In genomic region chr9:10869687-10870086, GRCh38 we compare ENCODE assay signal across 35 cellular contexts.
DNase-seq lines count a peak whose midpoint lies in the region; ATAC-seq and TF ChIP-seq lines count a peak whose summit lies in the region.
"Had no signal": no experiment of that assay in that cellular context is flagged by ENCODE, and none has a peak within 500 bp of the region (broad histone marks: within the 10 kb centered on the region; RNA-seq: fewer than 3 reads in every experiment).

No MANE protein-coding gene starts in this region.

- no peaks in the 10 kb centered on the region for H3F3A ChIP-seq in SK-N-SH (replicated peaks; ENCODE audit: insufficient read depth)
- no peaks in the 10 kb centered on the region for H3F3A ChIP-seq in GM23338 (replicated peaks; ENCODE audit: low read depth)
- H3F3A ChIP-seq in neural cell (ENCODE audit: insufficient read depth, low read length, poor library complexity, severe bottlenecking) = no peaks in the 10 kb centered on the region

- H3K79me2 ChIP-seq in SK-N-SH (ENCODE audit: insufficient read depth) = no peaks in the 10 kb centered on the region
- no peaks in the 10 kb centered on the region for H3K79me2 ChIP-seq in GM23338 (replicated peaks; ENCODE audit: insufficient read depth)
- no peaks in the 10 kb centered on the region for H3K79me2 ChIP-seq in neural cell (replicated peaks; ENCODE audit: insufficient read depth, low read length)

- H3K9ac ChIP-seq in SK-N-SH (no peak overlapping the region), neural cell (ENCODE audit: low read length) (no peak overlapping the region)
- H3K9ac ChIP-seq: BLaER1; BLaER1 treated with 17β-estradiol and CSF1 and Interleukin-3, amounts not matched to agents 10 nM and 100 nM had no signal

- intact Hi-C loops in upper lobe of right lung (cut with DNase I) = no loop called here

- 0 out of 2 replicates have a peak overlapping the region, but pooled peaks have one; percentile 11 for H2AFZ ChIP-seq in SK-N-SH (ENCODE audit: low read depth)
- no peak overlapping the region for H2AFZ ChIP-seq in GM23338
- H2AFZ ChIP-seq in neural cell (ENCODE audit: low read depth, low read length) = no peak overlapping the region

- H3K4me1 ChIP-seq in SK-N-SH (ENCODE audit: control insufficient read depth in 1 of 2, insufficient read depth in 2 of 2, low read depth in 1 of 2, low read length in 1 of 2) (no peaks in the 10 kb centered on the region), GM23338 (ENCODE audit: insufficient read depth) (peaks cover 4% of the 10 kb centered on the region; the same call in 1 of the 2 replicates), upper lobe of right lung (no peaks in the 10 kb centered on the region)
- H3K4me1 ChIP-seq: A549, BE2C, BLaER1, Caco-2 had no signal

- TF ChIP-seq RAD21 in SK-N-SH (IDR thresholded peaks at IDR 0.05; ENCODE audit: low read length) = no peak
- no peak for TF ChIP-seq RAD21 in neural cell (conservative IDR thresholded peaks at IDR 0.05)

- no peaks in the 10 kb centered on the region for H3K36me3 ChIP-seq in SK-N-SH (replicated peaks in 1 of 2; ENCODE audit: control insufficient read depth in 1 of 2, insufficient read depth in 2 of 2, low read length in 1 of 2)
- no peaks in the 10 kb centered on the region for H3K36me3 ChIP-seq in GM23338 (ENCODE audit: insufficient read depth)
- no peaks in the 10 kb centered on the region for H3K36me3 ChIP-seq in neural cell (ENCODE audit: insufficient read depth, low read length)
- no peaks in the 10 kb centered on the region for H3K36me3 ChIP-seq in upper lobe of right lung
- H3K36me3 ChIP-seq: BE2C; BLaER1; BLaER1 treated with 17β-estradiol and CSF1 and Interleukin-3, amounts not matched to agents 10 nM and 100 nM had no signal

- H3K27me3 ChIP-seq in SK-N-SH (ENCODE audit: insufficient read depth) (no peaks in the 10 kb centered on the region), GM23338 (ENCODE audit: insufficient read depth) (no peaks in the 10 kb centered on the region), neural cell (ENCODE audit: insufficient read depth, low read depth, low read length) (no peaks in the 10 kb centered on the region), upper lobe of right lung (no peaks in the 10 kb centered on the region)
- H3K27me3 ChIP-seq: BE2C; BLaER1; BLaER1 treated with 17β-estradiol and CSF1 and Interleukin-3, amounts not matched to agents 10 nM and 100 nM had no signal

- CTCF ChIA-PET in SK-N-SH (lab: Yijun Ruan, JAX) = no interaction called here

- H3K4me1 Mint-ChIP-seq in GM23338 = peaks cover 5% of the 10 kb centered on the region
- H3K4me1 Mint-ChIP-seq: B cell; CD4-positive, alpha-beta memory T cell; CD4-positive, CD25-positive, alpha-beta regulatory T cell; CD8-positive, alpha-beta memory T cell had no signal

- no peak for TF ChIP-seq CTCF in SK-N-SH (IDR thresholded peaks at IDR 0.05)
- no peak for TF ChIP-seq CTCF in GM23338 (conservative IDR thresholded peaks at IDR 0.05; ENCODE audit: low read depth in 2 of 2)
- no peak for TF ChIP-seq CTCF in neural cell (IDR thresholded peaks at IDR 0.05; ENCODE audit: poor library complexity, severe bottlenecking)
- TF ChIP-seq CTCF in upper lobe of right lung (IDR thresholded peaks at IDR 0.05) = no peak

- H3K36me3 Mint-ChIP-seq in GM23338 (ENCODE audit: low read depth) = peaks cover 33% of the 10 kb centered on the region
- H3K36me3 Mint-ChIP-seq in activated naive CD4-positive, alpha-beta T cell treated with anti-CD3 and anti-CD28 coated beads, Interleukin-2, amount 50 U/mL, for 72 hours = peaks cover 0 to 11% of the 10 kb centered on the region in 2 donors
- H3K36me3 Mint-ChIP-seq: CD14-positive monocyte; CD4-positive, alpha-beta memory T cell; CD4-positive, CD25-positive, alpha-beta regulatory T cell; CD8-positive, alpha-beta memory T cell; CD8-positive, alpha-beta T cell had no signal

- H3K4me2 ChIP-seq in SK-N-SH (no peak overlapping the region), GM23338 (peak overlapping the region; percentile 59), neural cell (ENCODE audit: low read length) (no peak overlapping the region)
- H3K4me2 ChIP-seq: A549; BLaER1; BLaER1 treated with 17β-estradiol and CSF1 and Interleukin-3, amounts not matched to agents 10 nM and 100 nM had no signal

- H3K27ac Mint-ChIP-seq in GM23338 = no peak overlapping the region
- H3K27ac Mint-ChIP-seq in activated naive CD4-positive, alpha-beta T cell treated with anti-CD3 and anti-CD28 coated beads, Interleukin-2, amount 50 U/mL, for 72 hours = no peak overlapping the region
- H3K27ac Mint-ChIP-seq: B cell; CD14-positive monocyte; CD4-positive, alpha-beta memory T cell; CD4-positive, alpha-beta T cell; CD4-positive, CD25-positive, alpha-beta regulatory T cell; CD8-positive, alpha-beta memory T cell; CD8-positive, alpha-beta T cell had no signal

- H3K27ac ChIP-seq in SK-N-SH (ENCODE audit: low read depth in 2 of 2, low read length in 1 of 2) (no peak overlapping the region), GM23338 (ENCODE audit: low read depth) (no peak overlapping the region), neural cell (ENCODE audit: low read length) (peak overlapping the region; percentile 40), upper lobe of right lung (no peak overlapping the region)
- H3K27ac ChIP-seq: 22Rv1; A549; BLaER1; BLaER1 treated with 17β-estradiol and CSF1 and Interleukin-3, amounts not matched to agents 10 nM and 100 nM; C4-2B had no signal

- DNase-seq in SK-N-SH = no peak
- DNase-seq in GM23338 (ENCODE audit: low spot score) = no peak
- DNase-seq in NCI-H524 treated with DMSO at 0.1 percent for 48 hours (lab: John Stamatoyannopoulos, UW) = peak; percentile 35
- no peak for DNase-seq in upper lobe of right lung
- no peak for DNase-seq in activated naive CD4-positive, alpha-beta T cell treated with anti-CD3 and anti-CD28 coated beads, Interleukin-2, amount 50 U/mL, for 72 hours (ENCODE audit: low spot score in 2 of 2)
- DNase-seq in activated T-cell treated with anti-CD3 and anti-CD28 coated beads, Interleukin-2, amount 50 U/mL, for 1 hour = no peak
- DNase-seq: 8988T; ACHN; AML-193; BE2C; C1 segment of cervical spinal cord; Caco-2; Calu3; CD4-positive, alpha-beta memory T cell; CD4-positive, alpha-beta T cell; CD4-positive, CD25-positive, alpha-beta regulatory T cell; CD8-positive, alpha-beta memory T cell; CD8-positive, alpha-beta T cell; COR-L47; DMS 273 treated with DMSO at 0.1 percent for 48 hours; DMS153; DMS53; DMS79; DMS79 treated with DMSO at 0.1 percent for 48 hours; DND-41; EL had no signal

- no peak overlapping the region for H3K4me3 Mint-ChIP-seq in GM23338
- H3K4me3 Mint-ChIP-seq: B cell; CD14-positive monocyte; CD4-positive, alpha-beta memory T cell; CD4-positive, alpha-beta T cell; CD4-positive, CD25-positive, alpha-beta regulatory T cell; CD8-positive, alpha-beta memory T cell; CD8-positive, alpha-beta T cell had no signal

- POLR2A ChIA-PET in SK-N-SH (lab: Yijun Ruan, JAX) = no interaction called here

- peaks cover 3% of the 10 kb centered on the region for H3K27me3 Mint-ChIP-seq in GM23338 (ENCODE audit: insufficient read depth, low read depth, poor library complexity)
- H3K27me3 Mint-ChIP-seq: B cell; CD4-positive, alpha-beta memory T cell; CD4-positive, alpha-beta T cell; CD4-positive, CD25-positive, alpha-beta regulatory T cell; CD8-positive, alpha-beta memory T cell had no signal

- no peak overlapping the region for H3K4me3 ChIP-seq in SK-N-SH (ENCODE audit: low read depth in 2 of 2, low read length in 1 of 2)
- H3K4me3 ChIP-seq in GM23338 = no peak overlapping the region
- H3K4me3 ChIP-seq in neural cell (ENCODE audit: low read length) = no peak overlapping the region
- H3K4me3 ChIP-seq in upper lobe of right lung = no peak overlapping the region
- H3K4me3 ChIP-seq: A549; BLaER1; BLaER1 treated with 17β-estradiol and CSF1 and Interleukin-3, amounts not matched to agents 10 nM and 100 nM had no signal

- H3K9me2 ChIP-seq in SK-N-SH (no peaks in the 10 kb centered on the region), GM23338 (ENCODE audit: insufficient read depth) (peaks cover 4% of the 10 kb centered on the region; the same call in 1 of the 2 replicates), neural cell (ENCODE audit: insufficient read depth, low read length) (no peaks in the 10 kb centered on the region)

- TF ChIP-seq EP300 in SK-N-SH (IDR thresholded peaks at IDR 0.05; ENCODE audit: borderline replicate concordance in 1 of 2, low read depth in 1 of 2, low read length in 1 of 2) (no peak), neural cell (conservative IDR thresholded peaks at IDR 0.05; ENCODE audit: poor library complexity, severe bottlenecking) (peak; percentile 33)

- no peaks in the 10 kb centered on the region for H3K9me3 ChIP-seq in SK-N-SH
- no peaks in the 10 kb centered on the region for H3K9me3 ChIP-seq in neural cell (ENCODE audit: low read length)
- no peaks in the 10 kb centered on the region for H3K9me3 ChIP-seq in upper lobe of right lung
- H3K9me3 ChIP-seq: A549, BE2C, Caco-2 had no signal

- H4K20me1 ChIP-seq in SK-N-SH (ENCODE audit: insufficient read depth) = no peaks in the 10 kb centered on the region
- H4K20me1 ChIP-seq in GM23338 (replicated peaks; ENCODE audit: insufficient read depth) = no peaks in the 10 kb centered on the region
- no peaks in the 10 kb centered on the region for H4K20me1 ChIP-seq in neural cell (ENCODE audit: insufficient read depth)
- H4K20me1 ChIP-seq: BLaER1; BLaER1 treated with 17β-estradiol and CSF1 and Interleukin-3, amounts not matched to agents 10 nM and 100 nM had no signal

- peaks cover 33% of the 10 kb centered on the region for H3K9me3 Mint-ChIP-seq in GM23338
- peaks cover 14 to 23% of the 10 kb centered on the region in 2 donors for H3K9me3 Mint-ChIP-seq in activated naive CD4-positive, alpha-beta T cell treated with anti-CD3 and anti-CD28 coated beads, Interleukin-2, amount 50 U/mL, for 72 hours

- ATAC-seq in SK-N-SH treated with all-trans-retinoic acid at 6 μM for 48 hours (no peak), GM23338 (no peak), upper lobe of right lung (no peak)
- ATAC-seq in activated naive CD4-positive, alpha-beta T cell treated with anti-CD3 and anti-CD28 coated beads, Interleukin-2, amount 50 U/mL, for 72 hours = no peak
- ATAC-seq: A549; CD8-positive, alpha-beta T cell had no signal

TF ChIP-seq in SK-N-SH, 30 proteins besides CTCF, POLR2A, EP300 and RAD21 (continues in another document):
- TF ChIP-seq ELF1 (IDR thresholded peaks at IDR 0.05) = no peak

TF ChIP-seq in SK-N-SH treated with all-trans-retinoic acid at 6 μM for 48 hours, 23 proteins besides CTCF, POLR2A, EP300 and RAD21 (continues in another document):
- TF ChIP-seq PPARA (CRISPR knock-in tag; IDR thresholded peaks at IDR 0.05; ENCODE audit: borderline replicate concordance) = no peak

TF ChIP-seq in GM23338, 12 proteins besides CTCF, POLR2A, EP300 and RAD21:
- TF ChIP-seq ZNF114 (CRISPR knock-in tag; IDR thresholded peaks at IDR 0.05) (no peak), NANOG (IDR thresholded peaks at IDR 0.05; ENCODE audit: borderline replicate concordance) (peak; percentile 61; the same call in 1 of the 2 replicates)

TF ChIP-seq in neural cell, 6 proteins besides CTCF, POLR2A, EP300 and RAD21 (continues in another document):
- TF ChIP-seq EZH2 (IDR thresholded peaks at IDR 0.05; ENCODE audit: borderline replicate concordance, insufficient read depth, low read length, poor library complexity, severe bottlenecking) (no peak), TAF1 (IDR thresholded peaks at IDR 0.05; ENCODE audit: low read depth) (no peak)
